21 cellular contexts compared by ENCODE assay signal in the genomic region with DNA sequence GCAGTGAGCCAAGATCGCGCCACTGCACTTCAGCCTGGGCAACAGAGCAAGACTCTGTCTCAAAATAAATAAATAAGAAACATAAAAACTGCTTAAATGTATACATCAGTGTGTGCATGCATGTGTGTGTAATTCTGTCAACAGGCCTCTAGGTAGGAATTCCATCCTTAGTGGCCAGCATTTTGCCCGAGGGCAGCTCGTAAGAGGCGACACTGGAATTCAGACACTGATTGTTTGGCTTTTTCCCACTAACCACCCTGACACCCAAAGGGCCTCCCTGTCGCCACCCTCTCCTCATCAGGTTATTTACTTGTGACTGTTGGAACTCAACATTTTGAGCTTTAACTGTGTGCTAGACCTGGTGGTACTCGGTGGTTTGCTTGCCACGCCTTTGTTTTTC.
"Had no signal": no experiment of that assay in that cellular context is flagged by ENCODE, and none has a peak within 500 bp of the region (broad histone marks: within the 10 kb centered on the region; RNA-seq: fewer than 3 reads in every experiment).

No MANE protein-coding gene starts in this region.

- H3K27ac ChIP-seq: colonic mucosa, foreskin keratinocyte, hepatocyte, ovary, right atrium auricular region, sigmoid colon, skin epidermis, stomach, thoracic aorta, transverse colon had no signal

- H3K27me3 ChIP-seq: colonic mucosa, foreskin keratinocyte, hepatocyte, ovary, right atrium auricular region, sigmoid colon, stomach, transverse colon had no signal

- H3K9me3 Mint-ChIP-seq: endodermal cell; naive thymus-derived CD8-positive, alpha-beta T cell; neural crest cell had no signal

- H3K4me2 ChIP-seq: hepatocyte had no signal

- H3K4me3 Mint-ChIP-seq: endodermal cell; naive thymus-derived CD8-positive, alpha-beta T cell; neural crest cell had no signal

- ATAC-seq: foreskin keratinocyte; left colon; mucosa of descending colon; naive thymus-derived CD8-positive, alpha-beta T cell had no signal

- H3K27me3 Mint-ChIP-seq: naive thymus-derived CD8-positive, alpha-beta T cell had no signal

- H3K27ac Mint-ChIP-seq: endodermal cell had no signal

- H3K4me1 ChIP-seq: colonic mucosa, foreskin keratinocyte, right atrium auricular region, stomach, transverse colon had no signal

- H3K9me3 ChIP-seq: colonic mucosa, mucosa of descending colon, ovary, right atrium auricular region, sigmoid colon, stomach, thoracic aorta, transverse colon had no signal

- H3K79me2 ChIP-seq: hepatocyte had no signal

- H2AFZ ChIP-seq: hepatocyte had no signal

- H3K36me3 ChIP-seq: colonic mucosa, ovary had no signal

- H3K4me3 ChIP-seq: colonic mucosa, hepatocyte, mucosa of descending colon, ovary, right atrium auricular region, sigmoid colon, skin epidermis, stomach, thoracic aorta, transverse colon had no signal

- DNase-seq: colonic mucosa; dermis blood vessel endothelial cell; endodermal cell; erythroblast; foreskin keratinocyte; left colon; mammary epithelial cell; mucosa of descending colon; naive thymus-derived CD8-positive, alpha-beta T cell; nucleus accumbens; ovary; sigmoid colon; stimulated activated naive CD4-positive, alpha-beta T cell; stomach; substantia nigra; transverse colon had no signal

- H3K4me1 Mint-ChIP-seq: endodermal cell had no signal
